ENCODE assay signal across 34 cellular contexts in the genomic region with DNA sequence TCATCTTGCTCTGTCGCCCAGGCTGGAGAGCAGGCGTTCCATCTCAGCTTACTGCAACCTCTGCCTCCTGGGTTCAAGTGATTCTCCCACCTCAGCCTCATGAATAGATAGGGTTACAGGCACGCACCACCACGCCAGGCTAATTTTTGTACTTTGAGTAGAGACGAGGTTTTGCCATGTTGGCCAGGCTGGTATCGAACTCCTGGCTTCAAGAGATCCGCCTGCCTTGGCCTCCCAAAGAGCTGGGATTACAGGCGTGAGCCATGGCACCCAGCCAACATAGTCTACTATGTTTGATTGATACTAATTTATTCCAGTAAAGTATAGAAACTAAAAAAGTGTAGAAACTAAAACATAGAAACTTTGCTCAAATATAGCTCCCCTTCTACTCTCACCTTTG.
"Had no signal": no experiment of that assay in that cellular context is flagged by ENCODE, and none has a peak within 500 bp of the region (broad histone marks: within the 10 kb centered on the region; RNA-seq: fewer than 3 reads in every experiment).

No MANE protein-coding gene starts in this region.

- H3K27me3 Mint-ChIP-seq: activated B cell treated with CpG ODN at 0.5 μM for 24 hours; activated CD4-positive, alpha-beta memory T cell treated with anti-CD3 and anti-CD28 coated beads for 36 hours; activated CD4-positive, alpha-beta T cell treated with anti-CD3 and anti-CD28 coated beads, Interleukin-2, amount 10 ng/mL, durations not matched to agents 24 days and 14 days; activated CD8-positive, alpha-beta memory T cell treated with anti-CD3 and anti-CD28 coated beads, Interleukin-2, amount 10 ng/mL, durations not matched to agents 7 days and 5 days; activated CD8-positive, alpha-beta T cell treated with anti-CD3 and anti-CD28 coated beads for 36 hours; activated naive CD4-positive, alpha-beta T cell treated with anti-CD3 and anti-CD28 coated beads, Interleukin-2, amount 10 ng/mL, durations not matched to agents 7 days and 5 days; activated naive CD4-positive, alpha-beta T cell treated with anti-CD3 and anti-CD28 coated beads, Interleukin-2, amount 50 U/mL, for 24 hours; activated naive CD8-positive, alpha-beta T cell; activated naive CD8-positive, alpha-beta T cell treated with anti-CD3 and anti-CD28 coated beads, Interleukin-2, amount 10 ng/mL, durations not matched to agents 7 days and 5 days; activated naive CD8-positive, alpha-beta T cell treated with anti-CD3 and anti-CD28 coated beads, Interleukin-2, amount 50 U/mL, for 24 hours; activated T-cell treated with anti-CD3 and anti-CD28 coated beads, Interleukin-2, amount 50 U/mL, for 24 hours; brain; central memory CD8-positive, alpha-beta T cell had no signal

- H3K9me3 Mint-ChIP-seq: activated CD4-positive, alpha-beta T cell treated with anti-CD3 and anti-CD28 coated beads, Interleukin-2, amount 10 ng/mL, durations not matched to agents 24 days and 14 days; activated naive CD4-positive, alpha-beta T cell treated with anti-CD3 and anti-CD28 coated beads, Interleukin-2, amount 50 U/mL, for 24 hours had no signal

- H3K4me3 Mint-ChIP-seq: activated B cell treated with CpG ODN at 0.5 μM for 24 hours; activated CD4-positive, alpha-beta memory T cell treated with anti-CD3 and anti-CD28 coated beads for 36 hours; activated CD4-positive, alpha-beta T cell treated with anti-CD3 and anti-CD28 coated beads, Interleukin-2, amount 10 ng/mL, durations not matched to agents 24 days and 14 days; activated CD8-positive, alpha-beta memory T cell treated with anti-CD3 and anti-CD28 coated beads, Interleukin-2, amount 10 ng/mL, durations not matched to agents 7 days and 5 days; activated CD8-positive, alpha-beta T cell treated with anti-CD3 and anti-CD28 coated beads for 36 hours; activated naive CD4-positive, alpha-beta T cell treated with anti-CD3 and anti-CD28 coated beads, Interleukin-2, amount 10 ng/mL, durations not matched to agents 7 days and 5 days; activated naive CD4-positive, alpha-beta T cell treated with anti-CD3 and anti-CD28 coated beads, Interleukin-2, amount 50 U/mL, for 24 hours; activated naive CD8-positive, alpha-beta T cell; activated naive CD8-positive, alpha-beta T cell treated with anti-CD3 and anti-CD28 coated beads, Interleukin-2, amount 10 ng/mL, durations not matched to agents 7 days and 5 days; activated naive CD8-positive, alpha-beta T cell treated with anti-CD3 and anti-CD28 coated beads, Interleukin-2, amount 50 U/mL, for 24 hours; activated T-cell treated with anti-CD3 and anti-CD28 coated beads, Interleukin-2, amount 50 U/mL, for 24 hours; brain; central memory CD8-positive, alpha-beta T cell; T-helper 1 cell treated with Interleukin-12 subunit alpha and Interleukin-12 subunit beta and Interleukin-4 antibody, amounts not matched to agents 30 μg/mL and 1 μg/mL, for 36 hours; T-helper 2 cell treated with Interferon-gamma antibody and Interleukin-4, amounts not matched to agents 5 μg/mL and 100 μg/mL, for 36 hours had no signal

- H3K4me1 Mint-ChIP-seq: activated B cell treated with CpG ODN at 0.5 μM for 24 hours; activated CD8-positive, alpha-beta memory T cell treated with anti-CD3 and anti-CD28 coated beads, Interleukin-2, amount 10 ng/mL, durations not matched to agents 7 days and 5 days; activated naive CD4-positive, alpha-beta T cell treated with anti-CD3 and anti-CD28 coated beads, Interleukin-2, amount 10 ng/mL, durations not matched to agents 7 days and 5 days; activated naive CD8-positive, alpha-beta T cell treated with anti-CD3 and anti-CD28 coated beads, Interleukin-2, amount 50 U/mL, for 24 hours; brain; central memory CD8-positive, alpha-beta T cell had no signal

- ATAC-seq: activated CD8-positive, alpha-beta memory T cell treated with anti-CD3 and anti-CD28 coated beads, Interleukin-2, amount 10 ng/mL, durations not matched to agents 7 days and 5 days; activated CD8-positive, alpha-beta T cell treated with anti-CD3 and anti-CD28 coated beads for 36 hours; activated naive CD8-positive, alpha-beta T cell treated with anti-CD3 and anti-CD28 coated beads, Interleukin-2, amount 50 U/mL, for 24 hours had no signal

- FAIRE-seq: bronchial epithelial cell, TTC549 had no signal

- DNase-seq: activated B cell treated with CpG ODN at 0.5 μM for 24 hours; activated CD4-positive, alpha-beta memory T cell treated with anti-CD3 and anti-CD28 coated beads for 36 hours; activated CD4-positive, alpha-beta T cell treated with anti-CD3 and anti-CD28 coated beads for 4 hours; activated CD4-positive, alpha-beta T cell treated with anti-CD3 and anti-CD28 coated beads, Interleukin-2, amount 10 ng/mL, durations not matched to agents 24 days and 14 days; activated CD4-positive, alpha-beta T cell treated with anti-CD3 and anti-CD28 coated beads, Interleukin-2, amount 50 U/mL, for 4 hours; activated CD4-positive, CD25-positive, alpha-beta regulatory T cell treated with anti-CD3 and anti-CD28 coated beads, Interleukin-2, amount 50 U/mL, for 72 hours; activated CD8-positive, alpha-beta memory T cell treated with anti-CD3 and anti-CD28 coated beads for 24 hours; activated CD8-positive, alpha-beta memory T cell treated with anti-CD3 and anti-CD28 coated beads, Interleukin-2, amount 10 ng/mL, durations not matched to agents 7 days and 5 days; activated CD8-positive, alpha-beta memory T cell treated with anti-CD3 and anti-CD28 coated beads, Interleukin-2, amount 50 U/mL, for 48 hours; activated CD8-positive, alpha-beta T cell treated with anti-CD3 and anti-CD28 coated beads for 36 hours; activated effector memory CD4-positive, alpha-beta T cell treated with Interleukin-2 at 50 U/mL for 16 hours; activated gamma-delta T cell; activated naive CD4-positive, alpha-beta T cell treated with anti-CD3 and anti-CD28 coated beads, Interleukin-2, amount 10 ng/mL, durations not matched to agents 7 days and 5 days; activated naive CD4-positive, alpha-beta T cell treated with Interleukin-2 at 50 U/mL for 16 hours; activated naive CD8-positive, alpha-beta T cell treated with anti-CD3 and anti-CD28 coated beads, Interleukin-2, amount 10 ng/mL, durations not matched to agents 7 days and 5 days; activated naive CD8-positive, alpha-beta T cell treated with anti-CD3 and anti-CD28 coated beads, Interleukin-2, amount 50 U/mL, for 24 hours; activated T-cell treated with anti-CD3 and anti-CD28 coated beads, Interleukin-2, amount 50 U/mL, for 24 hours; activated T-cell treated with anti-CD3 and anti-CD28 coated beads, Interleukin-2, amount 50 U/mL, for 48 hours; amygdala; anterior cingulate cortex; caudate nucleus; cerebellar nuclear complex; colonic mucosa; T-helper 2 cell; T-helper 9 cell had no signal

- H3K27ac Mint-ChIP-seq: activated B cell treated with CpG ODN at 0.5 μM for 24 hours; activated CD4-positive, alpha-beta memory T cell treated with anti-CD3 and anti-CD28 coated beads for 36 hours; activated CD4-positive, alpha-beta T cell treated with anti-CD3 and anti-CD28 coated beads, Interleukin-2, amount 10 ng/mL, durations not matched to agents 24 days and 14 days; activated CD8-positive, alpha-beta memory T cell treated with anti-CD3 and anti-CD28 coated beads, Interleukin-2, amount 10 ng/mL, durations not matched to agents 7 days and 5 days; activated CD8-positive, alpha-beta T cell treated with anti-CD3 and anti-CD28 coated beads for 36 hours; activated naive CD4-positive, alpha-beta T cell treated with anti-CD3 and anti-CD28 coated beads, Interleukin-2, amount 10 ng/mL, durations not matched to agents 7 days and 5 days; activated naive CD4-positive, alpha-beta T cell treated with anti-CD3 and anti-CD28 coated beads, Interleukin-2, amount 50 U/mL, for 24 hours; activated naive CD8-positive, alpha-beta T cell; activated naive CD8-positive, alpha-beta T cell treated with anti-CD3 and anti-CD28 coated beads, Interleukin-2, amount 10 ng/mL, durations not matched to agents 7 days and 5 days; activated naive CD8-positive, alpha-beta T cell treated with anti-CD3 and anti-CD28 coated beads, Interleukin-2, amount 50 U/mL, for 24 hours; activated T-cell treated with anti-CD3 and anti-CD28 coated beads, Interleukin-2, amount 50 U/mL, for 24 hours; activated T-helper 2 cell treated with anti-CD3 and anti-CD28 coated beads, Interferon-gamma antibody, Interleukin-2, Interleukin-4, amounts not matched to agents 10 μg/mL and 5 μg/mL and 100 μg/mL, durations not matched to agents 14 hours and 24 hours and 36 hours; brain; T-helper 1 cell treated with Interleukin-12 subunit alpha and Interleukin-12 subunit beta and Interleukin-4 antibody, amounts not matched to agents 30 μg/mL and 1 μg/mL, for 36 hours; T-helper 2 cell treated with Interferon-gamma antibody and Interleukin-4, amounts not matched to agents 5 μg/mL and 100 μg/mL, for 36 hours had no signal
